11 cellular contexts compared by ENCODE assay signal in the genomic region with DNA sequence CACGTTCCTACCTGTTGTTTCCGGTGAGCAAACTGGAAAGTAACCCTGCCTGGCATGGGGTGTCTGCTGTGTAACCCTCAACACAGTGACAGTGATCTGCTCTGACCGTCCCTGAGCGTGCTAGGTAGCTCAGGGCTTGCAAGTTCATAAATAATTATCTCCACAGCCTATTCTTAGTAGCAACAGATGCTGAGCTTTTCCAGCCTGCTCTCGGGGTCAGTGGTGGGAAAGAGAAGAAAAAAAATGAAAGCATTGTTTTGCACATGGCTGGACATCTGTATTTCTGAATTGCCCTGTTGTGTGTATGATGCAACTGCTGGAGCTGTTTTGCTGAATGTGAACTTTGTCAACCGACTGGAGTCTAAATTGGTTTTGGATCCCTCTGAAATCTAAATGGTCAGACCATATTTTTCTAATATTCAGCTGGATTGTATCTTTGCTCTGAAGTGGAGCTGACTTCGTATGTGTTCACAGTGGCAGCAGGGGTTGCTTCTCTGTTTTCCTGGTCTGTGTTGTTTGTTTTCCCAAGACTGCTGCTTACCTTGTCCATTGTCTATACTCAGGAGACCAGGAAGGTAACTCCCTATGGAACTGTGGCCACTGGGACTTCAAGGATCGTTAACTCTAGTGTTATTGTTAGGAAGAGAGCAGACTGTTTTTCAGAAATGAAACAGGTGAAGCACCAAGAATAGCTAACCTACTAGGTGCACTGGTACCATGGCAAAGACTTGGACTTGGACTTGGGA. TPM values are rescaled to one million over a fixed set of nuclear protein-coding genes. Genes with fewer than 3 reads are reported as not detected.
DNase-seq lines count a peak whose midpoint lies in the region; ATAC-seq lines count a peak whose summit lies in the region.
"Had no signal": no experiment of that assay in that cellular context is flagged by ENCODE, and none has a peak within 500 bp of the region (broad histone marks: within the 10 kb centered on the region; RNA-seq: fewer than 3 reads in every experiment).

No MANE protein-coding gene starts in this region.

- peak overlapping the region; percentile 27 for H2AK5ac ChIP-seq in mesenchymal stem cell (ENCODE audit: low read length, severe bottlenecking)

- no peaks in the 10 kb centered on the region for H3K9me3 ChIP-seq in mesenchymal stem cell (ENCODE audit: control insufficient read depth, low read length)
- H3K9me3 ChIP-seq: thyroid gland had no signal

- no peak overlapping the region for H3K4ac ChIP-seq in mesenchymal stem cell (ENCODE audit: low read depth in 1 of 2, low read length in 2 of 2)

- H3K18ac ChIP-seq in mesenchymal stem cell (ENCODE audit: low read depth in 1 of 2, low read length in 2 of 2) = peak overlapping the region; percentile 2 to 67

- no peak overlapping the region for H2BK15ac ChIP-seq in mesenchymal stem cell (ENCODE audit: low read depth, poor library complexity, severe bottlenecking)

- no peak overlapping the region for H3K27ac Mint-ChIP-seq in natural killer cell treated with Interleukin-12 subunit alpha and Interleukin-12 subunit beta and Interleukin-15 and Interleukin-18, amount 100 ng/mL, for 72 hours

- H3K14ac ChIP-seq in mesenchymal stem cell (ENCODE audit: low read length in 2 of 2) = no peak overlapping the region

- H3K27me3 ChIP-seq in mesenchymal stem cell (ENCODE audit: control insufficient read depth in 1 of 2, insufficient read depth in 1 of 2, low read length in 2 of 2) = no peaks in the 10 kb centered on the region
- H3K27me3 ChIP-seq: thyroid gland had no signal

- WGBS in mesenchymal stem cell = 60% methylated on average over 8 of the region's 8 CpGs

- H3K4me1 Mint-ChIP-seq in natural killer cell treated with Interleukin-12 subunit alpha and Interleukin-12 subunit beta and Interleukin-15 and Interleukin-18, amount 100 ng/mL, for 72 hours (ENCODE audit: low read depth in 2 of 2) = peaks cover under 1 to 2% of the 10 kb centered on the region in 2 donors

- no peak overlapping the region for H4K91ac ChIP-seq in mesenchymal stem cell (ENCODE audit: low read length)

- peak overlapping the region; percentile 52 for H2BK120ac ChIP-seq in mesenchymal stem cell (ENCODE audit: low read depth, low read length)

- DNase-seq in NCI-H2171 treated with DMSO at 0.1 percent for 48 hours (lab: John Stamatoyannopoulos, UW) = peak; percentile 29
- DNase-seq in NCI-H2171 (lab: John Stamatoyannopoulos, UW) = no peak
- DNase-seq in dermis microvascular lymphatic vessel endothelial cell (ENCODE audit: low read depth in 2 of 2) = peak; percentile 51 to 64
- DNase-seq in mesenchymal stem cell = peak; percentile 68
- DNase-seq in KBM-7 = no peak
- no peak for DNase-seq in natural killer cell treated with Interleukin-12 subunit alpha and Interleukin-12 subunit beta and Interleukin-15 and Interleukin-18, amount 100 ng/mL, for 72 hours (ENCODE audit: low spot score)
- DNase-seq in kidney glomerular epithelial cell (lab: John Stamatoyannopoulos, UW) = no peak
- no peak for DNase-seq in 8988T
- DNase-seq: activated T-cell treated with anti-CD3 and anti-CD28 coated beads, Interleukin-2, amount 50 U/mL, for 48 hours; HCEC 1CT; thyroid gland had no signal

- no peak overlapping the region for H2BK5ac ChIP-seq in mesenchymal stem cell (ENCODE audit: low read depth, low read length, poor library complexity, severe bottlenecking)

- no peaks in the 10 kb centered on the region for H3K36me3 Mint-ChIP-seq in natural killer cell treated with Interleukin-12 subunit alpha and Interleukin-12 subunit beta and Interleukin-15 and Interleukin-18, amount 100 ng/mL, for 72 hours

- ATAC-seq in natural killer cell treated with Interleukin-12 subunit alpha and Interleukin-12 subunit beta and Interleukin-15 and Interleukin-18, amount 100 ng/mL, for 72 hours = no peak

- no peak overlapping the region for H4K8ac ChIP-seq in mesenchymal stem cell (ENCODE audit: low read length)

- H3K27ac ChIP-seq in mesenchymal stem cell (ENCODE audit: low read length, poor library complexity, severe bottlenecking) = no peak overlapping the region
- H3K27ac ChIP-seq: thyroid gland had no signal

- no peaks in the 10 kb centered on the region for H3K9me3 Mint-ChIP-seq in natural killer cell treated with Interleukin-12 subunit alpha and Interleukin-12 subunit beta and Interleukin-15 and Interleukin-18, amount 100 ng/mL, for 72 hours

- peaks cover 0 to 12% of the 10 kb centered on the region in 2 donors for H3K27me3 Mint-ChIP-seq in natural killer cell treated with Interleukin-12 subunit alpha and Interleukin-12 subunit beta and Interleukin-15 and Interleukin-18, amount 100 ng/mL, for 72 hours

- no peak overlapping the region for H2AFZ ChIP-seq in mesenchymal stem cell (ENCODE audit: low read depth, low read length)

- peaks cover 0 to 20% of the 10 kb centered on the region in 2 experiments for H3K36me3 ChIP-seq in mesenchymal stem cell (ENCODE audit: control insufficient read depth in 1 of 2, insufficient read depth in 2 of 2, low read depth in 1 of 2, low read length in 2 of 2)
- H3K36me3 ChIP-seq: thyroid gland had no signal

- H3K4me2 ChIP-seq in mesenchymal stem cell (ENCODE audit: low read length, poor library complexity, severe bottlenecking) = no peak overlapping the region

- no peak overlapping the region for H3K23ac ChIP-seq in mesenchymal stem cell (ENCODE audit: low read length in 2 of 2)

- H3K4me3 Mint-ChIP-seq in natural killer cell treated with Interleukin-12 subunit alpha and Interleukin-12 subunit beta and Interleukin-15 and Interleukin-18, amount 100 ng/mL, for 72 hours = no peak overlapping the region

- no peaks in the 10 kb centered on the region for H3K79me1 ChIP-seq in mesenchymal stem cell (replicated peaks; ENCODE audit: low read length, poor library complexity, severe bottlenecking)

- no peak overlapping the region for H3K4me3 ChIP-seq in mesenchymal stem cell (ENCODE audit: insufficient read depth in 1 of 2, low read depth in 1 of 2, low read length in 2 of 2)
- H3K4me3 ChIP-seq: thyroid gland had no signal

- H3K4me1 ChIP-seq in mesenchymal stem cell (ENCODE audit: control insufficient read depth, insufficient read depth, low read depth, low read length) = peaks cover 23% of the 10 kb centered on the region

- in situ Hi-C loops in KBM-7 (cut with MboI; ENCODE audit: low pct_unique_long_range_greater_than_20kb, low sequenced_read_pairs) = no loop called here

- peak overlapping the region in 1 of 2 experiments; percentile 37 for H2BK12ac ChIP-seq in mesenchymal stem cell (ENCODE audit: low read length in 2 of 2)

- H3K9ac ChIP-seq in mesenchymal stem cell (ENCODE audit: low read length) = no peak overlapping the region

RNA-seq across cellular contexts. Expression of a gene that starts 27.0 kb away (rescaled TPM):
- total RNA-seq in dermis microvascular lymphatic vessel endothelial cell = 13.4 and 32.7 TPM in 2 replicates
- polyA plus RNA-seq in mesenchymal stem cell (2013, experiment 1 of 2) = 23.5 TPM
- 23.9 TPM for polyA plus RNA-seq in mesenchymal stem cell (2013, experiment 2 of 2)
- total RNA-seq in natural killer cell treated with Interleukin-12 subunit alpha and Interleukin-12 subunit beta and Interleukin-15 and Interleukin-18, amount 100 ng/mL, for 72 hours = under 1 TPM in 1 of 2 donors, not detected in 1; 0.11 TPM

Comparison
In these comparisons a context has a peak if more than half of its experiments do, and no peak if none do; other contexts are left out.
1. DNase-seq: peak in NCI-H2171 treated with DMSO at 0.1 percent for 48 hours (single experiment), dermis microvascular lymphatic vessel endothelial cell (2 of 2) and mesenchymal stem cell (single experiment); none in NCI-H2171 (single experiment), KBM-7 (single experiment), natural killer cell treated with Interleukin-12 subunit alpha and Interleukin-12 subunit beta and Interleukin-15 and Interleukin-18, amount 100 ng/mL, for 72 hours (single experiment), kidney glomerular epithelial cell (single experiment) and 8988T (single experiment).
2. RNA of a gene that starts 27.0 kb away (total RNA-seq): 13.4 to 32.7 TPM in dermis microvascular lymphatic vessel endothelial cell; 0.11 TPM in natural killer cell treated with Interleukin-12 subunit alpha and Interleukin-12 subunit beta and Interleukin-15 and Interleukin-18, amount 100 ng/mL, for 72 hours; every median in the first group is over 10 times any median in the second.